ENCODE assay signal across 9 cellular contexts in the genomic region with DNA sequence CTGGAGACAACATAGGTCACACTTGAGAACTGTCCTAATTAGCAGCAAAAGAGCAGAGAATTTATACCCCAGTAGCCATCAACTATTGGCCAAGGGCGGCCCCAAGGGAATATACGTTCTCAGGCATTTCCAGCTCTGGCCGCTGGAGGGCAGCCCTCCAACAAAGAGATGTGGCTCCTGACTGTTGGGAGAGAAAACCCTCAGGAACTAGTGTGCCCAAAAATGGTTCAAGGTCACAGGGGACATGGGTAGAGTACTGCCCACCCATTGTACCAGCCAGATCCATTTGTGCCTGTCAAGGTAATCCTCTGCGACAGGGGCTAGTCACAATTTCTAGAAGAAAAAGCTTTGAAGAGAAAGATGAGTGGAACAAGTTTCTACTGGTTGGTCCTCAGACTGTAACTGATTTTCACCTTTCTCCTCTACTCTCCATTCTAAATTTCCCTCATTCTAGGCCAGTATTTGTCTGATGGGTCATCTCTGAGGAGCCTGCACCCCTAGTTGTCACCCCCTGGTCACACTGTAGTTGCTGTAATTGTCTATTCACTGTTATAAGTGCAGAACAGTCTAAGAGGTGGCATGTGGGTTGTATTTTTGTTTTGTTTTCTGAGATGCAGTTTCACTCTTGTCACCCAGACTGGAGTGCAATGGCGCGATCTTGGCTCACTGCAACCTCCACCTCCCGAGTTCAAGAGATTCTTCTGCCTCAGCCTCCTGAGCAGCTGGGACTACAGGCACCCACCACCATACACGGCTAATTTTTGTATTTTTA. TPM values are rescaled to one million over a fixed set of nuclear protein-coding genes. Genes with fewer than 3 reads are reported as not detected.
DNase-seq lines count a peak whose midpoint lies in the region; TF ChIP-seq lines count a peak whose summit lies in the region.
"Had no signal": no experiment of that assay in that cellular context is flagged by ENCODE, and none has a peak within 500 bp of the region (broad histone marks: within the 10 kb centered on the region; RNA-seq: fewer than 3 reads in every experiment).

No MANE protein-coding gene starts in this region.

- H3K27ac ChIP-seq in hepatocyte: no peak overlapping the region

- H3K4me2 ChIP-seq in hepatocyte: no peak overlapping the region

- H3K27me3 ChIP-seq in GM06990 (replicated peaks; ENCODE audit: control insufficient read depth, insufficient read depth, low read length) (no peaks in the 10 kb centered on the region; the same call in 1 of the 2 replicates), hepatocyte (no peaks in the 10 kb centered on the region)

- H3K36me3 ChIP-seq in GM06990 (ENCODE audit: control insufficient read depth, insufficient read depth, low read length) (no peaks in the 10 kb centered on the region), hepatocyte (replicated peaks; ENCODE audit: insufficient read depth, low read depth) (no peaks in the 10 kb centered on the region)

- H3K79me2 ChIP-seq in hepatocyte: no peaks in the 10 kb centered on the region

- no peaks in the 10 kb centered on the region for H3K9me2 ChIP-seq in hepatocyte (replicated peaks; ENCODE audit: insufficient read depth)

- H4K20me1 ChIP-seq in hepatocyte (ENCODE audit: insufficient read depth, poor library complexity, severe bottlenecking): no peaks in the 10 kb centered on the region

- DNase-seq in GM06990 (ENCODE audit: extremely low read depth, insufficient read length): peak; percentile 41
- DNase-seq in HFF-Myc (ENCODE audit: extremely low read depth, low read depth): peak; percentile 12
- peak; percentile 56 for DNase-seq in NCI-H1105 (lab: John Stamatoyannopoulos, UW)
- DNase-seq in SW480 (ENCODE audit: low spot score): peak; percentile 49
- peak; percentile 27 for DNase-seq in amniotic epithelial cell (ENCODE audit: low read depth)
- DNase-seq in hepatocyte (ENCODE audit: low spot score): peak; percentile 75
- peak; percentile 32 for DNase-seq in smooth muscle cell of the brain vasculature (ENCODE audit: low read depth, low spot score)
- no peak for DNase-seq in cerebellar nuclear complex (lab: John Stamatoyannopoulos, UW)

- 50% methylated on average over 8 of the region's 8 CpGs for WGBS in hepatocyte (ENCODE audit: low lambda C conversion rate, missing lambda C conversion rate)

- no peak overlapping the region for H2AFZ ChIP-seq in hepatocyte

- H3K4me1 ChIP-seq in hepatocyte (ENCODE audit: insufficient read depth): no peaks in the 10 kb centered on the region

- no peaks in the 10 kb centered on the region for H3K9me3 ChIP-seq in hepatocyte (ENCODE audit: low read depth)

- H3K4me3 ChIP-seq in GM06990 (replicated peaks; ENCODE audit: low read depth, low read length) (no peak overlapping the region), HFF-Myc (replicated peaks; ENCODE audit: low read depth, low read length) (no peak overlapping the region), hepatocyte (no peak overlapping the region)

- TF ChIP-seq CTCF in GM06990 (IDR thresholded peaks at IDR 0.05; ENCODE audit: insufficient read depth, low read length, poor library complexity, severe bottlenecking) (peak; percentile 82), HFF-Myc (IDR thresholded peaks at IDR 0.05; ENCODE audit: low read depth, low read length, missing control alignments) (peak; percentile 90), hepatocyte (IDR thresholded peaks at IDR 0.05; ENCODE audit: poor library complexity) (peak; percentile 77)

RNA-seq across cellular contexts. Expression of gene C7orf33, which starts 14.7 kb away (rescaled TPM):
- total RNA-seq in hepatocyte: not detected in 2 replicates
- not detected in 2 replicates for polyA plus RNA-seq in hepatocyte
- total RNA-seq: pulmonary artery endothelial cell had no signal

Comparison
In these comparisons a context has a peak if more than half of its experiments do, and no peak if none do; other contexts are left out.
1. DNase-seq: peak in GM06990 (single experiment), HFF-Myc (single experiment), NCI-H1105 (single experiment), SW480 (single experiment), amniotic epithelial cell (single experiment), hepatocyte (single experiment) and smooth muscle cell of the brain vasculature (single experiment); none in cerebellar nuclear complex (0 of 2).
2. Peak in every context shown above with its lines, with median percentiles within 50 percentile points of each other: CTCF ChIP-seq.